20 cellular contexts compared by ENCODE assay signal in genomic region chr2:88639865-88640264, GRCh38.
"Had no signal": no experiment of that assay in that cellular context is flagged by ENCODE, and none has a peak within 500 bp of the region (broad histone marks: within the 10 kb centered on the region; RNA-seq: fewer than 3 reads in every experiment).

No MANE protein-coding gene starts in this region.

- H3K9me3 Mint-ChIP-seq: nephron had no signal

- H3K27ac Mint-ChIP-seq: nephron, progenitor cell of endocrine pancreas had no signal

- H3K36me3 ChIP-seq: ascending aorta, lower lobe of right lung, transverse colon, uterus, WERI-Rb-1 had no signal

- H3K27me3 ChIP-seq: ascending aorta, uterus had no signal

- H3K4me3 Mint-ChIP-seq: nephron had no signal

- DNase-seq: activated CD4-positive, alpha-beta T cell treated with anti-CD3 and anti-CD28 coated beads for 1 hour; activated CD8-positive, alpha-beta memory T cell treated with anti-CD3 and anti-CD28 coated beads for 24 hours; activated naive CD4-positive, alpha-beta T cell; foreskin melanocyte; glutamatergic neuron; hippocampal formation; islet precursor cell; lower lobe of right lung; occipital lobe; stimulated activated CD4-positive, alpha-beta T cell treated with anti-CD3 and anti-CD28 coated beads, Interleukin-12 subunit alpha, Interleukin-12 subunit beta, amount 100 ng/mL, for 4 hours; stimulated activated CD4-positive, alpha-beta T cell treated with anti-CD3 and anti-CD28 coated beads, Interleukin-1b, Interleukin-23, amount 100 ng/mL, for 48 hours; stimulated activated CD8-positive, alpha-beta memory T cell treated with anti-CD3 and anti-CD28 coated beads, Interleukin-4, amount 100 ng/mL, for 48 hours; stimulated activated naive CD4-positive, alpha-beta T cell treated with Interleukin-2 at 50 U/mL for 16 hours; transverse colon; uterus; WERI-Rb-1 had no signal

- H3K27ac ChIP-seq: ascending aorta, coronary artery, lower lobe of right lung, transverse colon, uterus, WERI-Rb-1 had no signal

- H3K4me1 ChIP-seq: ascending aorta, lower lobe of right lung, transverse colon, uterus had no signal

- H3K4me1 Mint-ChIP-seq: nephron had no signal

- H3K9me3 ChIP-seq: lower lobe of right lung, transverse colon, uterus had no signal

- H3K4me3 ChIP-seq: ascending aorta, coronary artery, lower lobe of right lung, transverse colon, uterus had no signal
